27 cellular contexts compared by ENCODE assay signal in genomic region chr10:80966326-80966986, GRCh38.
DNase-seq lines count a peak whose midpoint lies in the region; ATAC-seq, FAIRE-seq and TF ChIP-seq lines count a peak whose summit lies in the region.
"Had no signal": no experiment of that assay in that cellular context is flagged by ENCODE, and none has a peak within 500 bp of the region (broad histone marks: within the 10 kb centered on the region; RNA-seq: fewer than 3 reads in every experiment).

No MANE protein-coding gene starts in this region.

- H4K8ac ChIP-seq in trophoblast cell (ENCODE audit: low read depth, low read length), result peak overlapping the region; percentile 70

- H3K18ac ChIP-seq in trophoblast cell (ENCODE audit: low read length), result no peak overlapping the region

- H3K27ac ChIP-seq in MM.1S (ENCODE audit: low read length) (no peak overlapping the region), trophoblast cell (ENCODE audit: low read depth, low read length) (peak overlapping the region; percentile 78)
- H3K27ac ChIP-seq: gastrocnemius medialis, GM23248, Peyer's patch, transverse colon had no signal

- H2AK5ac ChIP-seq in trophoblast cell (ENCODE audit: low read length), result no peak overlapping the region

- no peak overlapping the region for H3K4me3 ChIP-seq in GM06990 (replicated peaks; ENCODE audit: low read depth, low read length)
- H3K4me3 ChIP-seq in MM.1S (ENCODE audit: low read length), result no peak overlapping the region
- no peak overlapping the region for H3K4me3 ChIP-seq in trophoblast cell (ENCODE audit: low read depth, low read length)
- H3K4me3 ChIP-seq in H7 (ENCODE audit: insufficient read depth, low read depth, low read length), result no peak overlapping the region
- H3K4me3 ChIP-seq: gastrocnemius medialis, GM23248, MG63, Peyer's patch, transverse colon had no signal

- H3K4me2 ChIP-seq in MM.1S (ENCODE audit: low read depth, low read length) (no peak overlapping the region), trophoblast cell (ENCODE audit: low read length) (no peak overlapping the region)

- H2BK12ac ChIP-seq in trophoblast cell (ENCODE audit: low read length), result no peak overlapping the region

- H3K79me2 ChIP-seq in MM.1S (ENCODE audit: low read length) (no peaks in the 10 kb centered on the region), trophoblast cell (ENCODE audit: control insufficient read depth, insufficient read depth, low read length, poor library complexity) (no peaks in the 10 kb centered on the region)

- H3K27me3 ChIP-seq in GM06990 (replicated peaks; ENCODE audit: control insufficient read depth, insufficient read depth, low read length), result no peaks in the 10 kb centered on the region
- no peaks in the 10 kb centered on the region for H3K27me3 ChIP-seq in MM.1S (replicated peaks; ENCODE audit: insufficient read depth, low read length)
- no peaks in the 10 kb centered on the region for H3K27me3 ChIP-seq in trophoblast cell (ENCODE audit: insufficient read depth, low read length)
- H3K27me3 ChIP-seq in H7 (ENCODE audit: control insufficient read depth, insufficient read depth, low read length), result no peaks in the 10 kb centered on the region
- H3K27me3 ChIP-seq: gastrocnemius medialis, MG63, Peyer's patch, transverse colon had no signal

- H2BK120ac ChIP-seq in trophoblast cell (ENCODE audit: insufficient read depth, low read length, poor library complexity), result peak overlapping the region; percentile 33

- no peak for ATAC-seq in stimulated activated naive CD8-positive, alpha-beta T cell treated with anti-CD3 and anti-CD28 coated beads, Interleukin-15, Interleukin-2, amounts not matched to agents 100 U/mL and 50 U/mL, for 24 hours
- ATAC-seq: activated CD4-positive, alpha-beta T cell treated with anti-CD3 and anti-CD28 coated beads for 36 hours; activated CD8-positive, alpha-beta T cell treated with anti-CD3 and anti-CD28 coated beads for 36 hours; activated T-helper 17 cell treated with anti-CD3 and anti-CD28 coated beads, Interleukin-2, amount 50 U/mL, for 72 hours; gastrocnemius medialis had no signal

- H3K9me3 ChIP-seq in MM.1S (replicated peaks; ENCODE audit: insufficient read depth, low read length) (no peaks in the 10 kb centered on the region), trophoblast cell (ENCODE audit: insufficient read depth, low read depth, low read length) (no peaks in the 10 kb centered on the region)
- H3K9me3 ChIP-seq: gastrocnemius medialis, MG63, Peyer's patch, transverse colon had no signal

- no peak for TF ChIP-seq CTCF in GM06990 (IDR thresholded peaks at IDR 0.05; ENCODE audit: insufficient read depth, low read length, poor library complexity, severe bottlenecking)
- no peak for TF ChIP-seq CTCF in MM.1S (IDR thresholded peaks at IDR 0.05; ENCODE audit: low read length)

- H3K9me2 ChIP-seq in MM.1S (replicated peaks; ENCODE audit: insufficient read depth, low read length), result no peaks in the 10 kb centered on the region

- no peak overlapping the region for H3K4ac ChIP-seq in trophoblast cell (ENCODE audit: low read depth, low read length)

- no peak overlapping the region for H3K9ac ChIP-seq in MM.1S (ENCODE audit: low read length)
- no peak overlapping the region for H3K9ac ChIP-seq in trophoblast cell (ENCODE audit: low read length)
- H3K9ac ChIP-seq: GM23248 had no signal

- H3F3A ChIP-seq in MM.1S (ENCODE audit: insufficient read depth, low read length), result no peaks in the 10 kb centered on the region

- FAIRE-seq in GM19239 (lab: Jason Lieb, UNC), result peak; percentile 23
- FAIRE-seq: GM18507, HTR-8/SVneo had no signal

- no peaks in the 10 kb centered on the region for H4K20me1 ChIP-seq in MM.1S (ENCODE audit: insufficient read depth, low read length)

- no peak overlapping the region for H4K12ac ChIP-seq in trophoblast cell (ENCODE audit: low read depth, low read length)

- H3K14ac ChIP-seq in trophoblast cell (ENCODE audit: low read length), result peak overlapping the region; percentile 56

- no peaks in the 10 kb centered on the region for H3K36me3 ChIP-seq in GM06990 (ENCODE audit: control insufficient read depth, insufficient read depth, low read length)
- H3K36me3 ChIP-seq in MM.1S (replicated peaks; ENCODE audit: insufficient read depth, low read length), result no peaks in the 10 kb centered on the region
- no peaks in the 10 kb centered on the region for H3K36me3 ChIP-seq in trophoblast cell (ENCODE audit: control insufficient read depth in 1 of 2, insufficient read depth in 2 of 2, low read length in 2 of 2)
- no peaks in the 10 kb centered on the region for H3K36me3 ChIP-seq in H7 (replicated peaks; ENCODE audit: control insufficient read depth, insufficient read depth, low read length)
- H3K36me3 ChIP-seq: gastrocnemius medialis, MG63, Peyer's patch, transverse colon had no signal

- no peak overlapping the region for H3K23ac ChIP-seq in trophoblast cell (ENCODE audit: low read length)

- H3K4me1 ChIP-seq in MM.1S (ENCODE audit: low read length) (peaks cover 9% of the 10 kb centered on the region), trophoblast cell (ENCODE audit: control insufficient read depth in 1 of 2, insufficient read depth in 2 of 2, low read length in 2 of 2) (peaks cover 9% of the 10 kb centered on the region in 2 experiments)
- H3K4me1 ChIP-seq: gastrocnemius medialis, Peyer's patch, transverse colon had no signal

- H2AFZ ChIP-seq in MM.1S (ENCODE audit: low read length) (no peak overlapping the region), trophoblast cell (ENCODE audit: insufficient read depth, low read length, poor library complexity) (no peak overlapping the region)
- H2AFZ ChIP-seq: GM23248 had no signal

- peak; percentile 6 for DNase-seq in GM06990 (ENCODE audit: extremely low read depth, insufficient read length)
- no peak for DNase-seq in GM19239 (ENCODE audit: insufficient read length, low spot score)
- peak; percentile 30 for DNase-seq in MM.1S
- peak in 1 of 2 donors; percentile 18 for DNase-seq in trophoblast cell
- no peak for DNase-seq in stimulated activated naive CD8-positive, alpha-beta T cell treated with anti-CD3 and anti-CD28 coated beads, Interleukin-15, Interleukin-2, amounts not matched to agents 100 U/mL and 50 U/mL, for 24 hours
- DNase-seq in NCI-H1092 (lab: John Stamatoyannopoulos, UW), result no peak
- DNase-seq in H7, result no peak
- DNase-seq: activated CD4-positive, alpha-beta T cell treated with anti-CD3 and anti-CD28 coated beads for 36 hours; activated CD8-positive, alpha-beta T cell treated with anti-CD3 and anti-CD28 coated beads for 36 hours; activated naive CD4-positive, alpha-beta T cell treated with anti-CD3 and anti-CD28 coated beads, Interleukin-2, amount 50 U/mL, for 16 hours; amniotic stem cell; DMS79 treated with DMSO at 0.1 percent for 48 hours; gastrocnemius medialis; GM23248; HFFc6; MG63; NCI-H2081; NCI-H2227 treated with DMSO at 0.1 percent for 48 hours; NCI-H526 treated with DMSO at 0.1 percent for 48 hours; nephron progenitor cell; Peyer's patch; SHP77 treated with DMSO at 0.1 percent for 48 hours; stimulated activated CD4-positive, alpha-beta T cell treated with anti-CD3 and anti-CD28 coated beads, Interleukin-4, amount 100 ng/mL, for 4 hours; transverse colon had no signal

- H4K91ac ChIP-seq in trophoblast cell (ENCODE audit: low read depth, low read length), result no peak overlapping the region

- peaks cover 7% of the 10 kb centered on the region for H3K79me1 ChIP-seq in trophoblast cell (ENCODE audit: low read length)

- WGBS in trophoblast cell (ENCODE audit: extremely low coverage, insufficient coverage, insufficient read length), result no CpG with 5 or more reads among the region's 3 CpGs

- H2BK5ac ChIP-seq in trophoblast cell (ENCODE audit: low read depth, low read length, poor library complexity), result peak overlapping the region; percentile 93

Comparison
In these comparisons a context has a peak if more than half of its experiments do, and no peak if none do; other contexts are left out.
1. DNase-seq: peak in GM06990 (single experiment) and MM.1S (single experiment); none in GM19239 (single experiment), stimulated activated naive CD8-positive, alpha-beta T cell treated with anti-CD3 and anti-CD28 coated beads, Interleukin-15, Interleukin-2, amounts not matched to agents 100 U/mL and 50 U/mL, for 24 hours (single experiment), NCI-H1092 (single experiment) and H7 (single experiment).